28 cellular contexts compared by ENCODE assay signal in genomic region chr15:32840481-32841245, GRCh38.
A peak's percentile ranks its signal among the peaks of the same experiment; 100 is the strongest.
DNase-seq lines count a peak whose midpoint lies in the region; ATAC-seq, FAIRE-seq and TF ChIP-seq lines count a peak whose summit lies in the region.
"Had no signal": no experiment of that assay in that cellular context is flagged by ENCODE, and none has a peak within 500 bp of the region (broad histone marks: within the 10 kb centered on the region; RNA-seq: fewer than 3 reads in every experiment).

No MANE protein-coding gene starts in this region.

- peaks cover 12% of the 10 kb centered on the region for H3K4me1 ChIP-seq in stomach smooth muscle (ENCODE audit: control insufficient read depth, insufficient read depth, low read length)
- no peaks in the 10 kb centered on the region for H3K4me1 ChIP-seq in CD4-positive, alpha-beta memory T cell (ENCODE audit: insufficient read depth, low read length)
- H3K4me1 ChIP-seq: breast epithelium, prostate gland had no signal

- peak; percentile 5 for FAIRE-seq in islet of Langerhans (lab: Jason Lieb, UNC)
- FAIRE-seq: GM12892 had no signal

- no peak overlapping the region for H3K4me3 ChIP-seq in stomach smooth muscle (ENCODE audit: low read length in 2 of 2)
- no peak overlapping the region for H3K4me3 ChIP-seq in CD4-positive, alpha-beta memory T cell (ENCODE audit: low read length in 2 of 2)
- H3K4me3 ChIP-seq: breast epithelium, prostate gland had no signal

- H3K27ac ChIP-seq in stomach smooth muscle (ENCODE audit: low read length) = peak overlapping the region; percentile 31
- no peak overlapping the region for H3K27ac ChIP-seq in CD4-positive, alpha-beta memory T cell (ENCODE audit: low read depth, low read length)
- H3K27ac ChIP-seq: breast epithelium, prostate gland had no signal

- DNase-seq in HCEC 1CT (peak; percentile 64), WTC11 (ENCODE audit: low spot score) (no peak), DMS 273 treated with DMSO at 0.1 percent for 48 hours (lab: John Stamatoyannopoulos, UW) (no peak)
- DNase-seq in CD4-positive, alpha-beta memory T cell = no peak
- DNase-seq: activated CD8-positive, alpha-beta T cell treated with anti-CD3 and anti-CD28 coated beads for 36 hours; activated gamma-delta T cell treated with Interleukin-2 at 50 U/mL for 16 hours; activated T-cell treated with anti-CD3 and anti-CD28 coated beads for 4 hours; AML-193; COR-L47; dermis blood vessel endothelial cell; DMS79 treated with DMSO at 0.1 percent for 48 hours; foreskin melanocyte; GOT3; hippocampal formation; left ventricle myocardium superior; midbrain; NCI-H1105 treated with DMSO at 0.1 percent for 48 hours; NCI-H2081; NCI-H510A; stimulated activated CD4-positive, alpha-beta T cell treated with anti-CD3 and anti-CD28 coated beads, Interleukin-1b, Interleukin-23, amount 100 ng/mL, for 48 hours; T-helper 9 cell had no signal

- POLR2A ChIA-PET in WTC11 (lab: Charles Lee) = interaction anchor here (0.8 kb wide), 1 partner anchor 11 kb away, joined by 3 read pairs; no protein-coding TSS in a partner anchor
- POLR2A ChIA-PET in CD4-positive, alpha-beta memory T cell (lab: Charles Lee; ENCODE audit: partially characterized antibody) = no interaction called here

- H3K27me3 Mint-ChIP-seq in WTC11 (ENCODE audit: low read depth) = no peaks in the 10 kb centered on the region
- H3K27me3 Mint-ChIP-seq in CD4-positive, alpha-beta memory T cell = peaks cover 0 to 3% of the 10 kb centered on the region in 2 donors

- no peak for ATAC-seq in WTC11
- no peak for ATAC-seq in GM18868 (IDR thresholded peaks at IDR 0.05; ENCODE audit: unreplicated experiment)
- ATAC-seq: activated CD8-positive, alpha-beta T cell treated with anti-CD3 and anti-CD28 coated beads for 36 hours; left ventricle myocardium superior; stimulated activated effector memory CD8-positive, alpha-beta T cell treated with anti-CD3 and anti-CD28 coated beads, Interleukin-12 subunit alpha, Interleukin-12 subunit beta, amount 100 ng/mL, for 72 hours had no signal

- H3K36me3 ChIP-seq in stomach smooth muscle (ENCODE audit: control insufficient read depth in 2 of 2, insufficient read depth in 2 of 2, low read length in 2 of 2) = no peaks in the 10 kb centered on the region
- no peaks in the 10 kb centered on the region for H3K36me3 ChIP-seq in CD4-positive, alpha-beta memory T cell (ENCODE audit: insufficient read depth, low read length)
- H3K36me3 ChIP-seq: breast epithelium, prostate gland had no signal

- no peak overlapping the region for H3K9ac ChIP-seq in stomach smooth muscle (ENCODE audit: low read length in 2 of 2)

- H3K27me3 ChIP-seq in stomach smooth muscle (ENCODE audit: control insufficient read depth in 1 of 2, insufficient read depth in 2 of 2, low read length in 2 of 2) = no peaks in the 10 kb centered on the region
- H3K27me3 ChIP-seq in CD4-positive, alpha-beta memory T cell (ENCODE audit: insufficient read depth, low read length) = peaks cover 3% of the 10 kb centered on the region
- H3K27me3 ChIP-seq: breast epithelium had no signal

- CTCF ChIA-PET in WTC11 (lab: Charles Lee) = no interaction called here
- CTCF ChIA-PET in CD4-positive, alpha-beta memory T cell (lab: Charles Lee; ENCODE audit: partially characterized antibody) = no interaction called here

- H3K27ac Mint-ChIP-seq in WTC11 = peak overlapping the region; percentile 35; the same call in 1 of the 2 replicates
- H3K27ac Mint-ChIP-seq in CD4-positive, alpha-beta memory T cell = no peak overlapping the region
- H3K27ac Mint-ChIP-seq: activated CD8-positive, alpha-beta T cell treated with anti-CD3 and anti-CD28 coated beads for 36 hours; stimulated activated effector memory CD8-positive, alpha-beta T cell treated with anti-CD3 and anti-CD28 coated beads, Interleukin-12 subunit alpha, Interleukin-12 subunit beta, amount 100 ng/mL, for 72 hours had no signal

- no peaks in the 10 kb centered on the region for H3K36me3 Mint-ChIP-seq in WTC11
- no peaks in the 10 kb centered on the region for H3K36me3 Mint-ChIP-seq in CD4-positive, alpha-beta memory T cell
- H3K36me3 Mint-ChIP-seq: stimulated activated effector memory CD8-positive, alpha-beta T cell treated with anti-CD3 and anti-CD28 coated beads, Interleukin-12 subunit alpha, Interleukin-12 subunit beta, amount 100 ng/mL, for 72 hours had no signal

- no peaks in the 10 kb centered on the region for H3K9me3 ChIP-seq in stomach smooth muscle (ENCODE audit: control insufficient read depth in 2 of 2, low read length in 2 of 2)
- peaks cover 0 to 3% of the 10 kb centered on the region in 2 donors for H3K9me3 ChIP-seq in CD4-positive, alpha-beta memory T cell (ENCODE audit: control insufficient read depth in 1 of 2, low read length in 2 of 2)
- H3K9me3 ChIP-seq: breast epithelium, prostate gland had no signal

- TF ChIP-seq CTCF in WTC11 (IDR thresholded peaks at IDR 0.05) = no peak

- no peaks in the 10 kb centered on the region for H3K9me3 Mint-ChIP-seq in WTC11
- no peaks in the 10 kb centered on the region for H3K9me3 Mint-ChIP-seq in CD4-positive, alpha-beta memory T cell
- H3K9me3 Mint-ChIP-seq: activated CD8-positive, alpha-beta T cell treated with anti-CD3 and anti-CD28 coated beads for 36 hours; stimulated activated effector memory CD8-positive, alpha-beta T cell treated with anti-CD3 and anti-CD28 coated beads, Interleukin-12 subunit alpha, Interleukin-12 subunit beta, amount 100 ng/mL, for 72 hours had no signal

- H3K4me3 Mint-ChIP-seq in WTC11 = no peak overlapping the region
- no peak overlapping the region for H3K4me3 Mint-ChIP-seq in CD4-positive, alpha-beta memory T cell
- H3K4me3 Mint-ChIP-seq: activated CD8-positive, alpha-beta T cell treated with anti-CD3 and anti-CD28 coated beads for 36 hours; stimulated activated effector memory CD8-positive, alpha-beta T cell treated with anti-CD3 and anti-CD28 coated beads, Interleukin-12 subunit alpha, Interleukin-12 subunit beta, amount 100 ng/mL, for 72 hours had no signal

- intact Hi-C loops in CD4-positive, alpha-beta memory T cell (cut with micrococcal nuclease) = no loop called here

- peaks cover 15% of the 10 kb centered on the region for H3K4me1 Mint-ChIP-seq in WTC11
- H3K4me1 Mint-ChIP-seq in CD4-positive, alpha-beta memory T cell = peaks cover 0 to 7% (median 0%) of the 10 kb centered on the region in 4 donors
- H3K4me1 Mint-ChIP-seq: stimulated activated effector memory CD8-positive, alpha-beta T cell treated with anti-CD3 and anti-CD28 coated beads, Interleukin-12 subunit alpha, Interleukin-12 subunit beta, amount 100 ng/mL, for 72 hours had no signal

TF ChIP-seq in WTC11, 78 proteins besides CTCF, POLR2A, EP300 and RAD21:
- TF ChIP-seq TP53 (CRISPR knock-in tag; IDR thresholded peaks at IDR 0.05) = no peak
- TF ChIP-seq E2F1 (CRISPR knock-in tag; IDR thresholded peaks at IDR 0.05) = no peak
- no peak for TF ChIP-seq FOXP4 (CRISPR knock-in tag; IDR thresholded peaks at IDR 0.05)
- no peak for TF ChIP-seq HMGA2 (CRISPR knock-in tag; IDR thresholded peaks at IDR 0.05)
- no peak for TF ChIP-seq ZMAT4 (CRISPR knock-in tag; IDR thresholded peaks at IDR 0.05)
- no peak for TF ChIP-seq ATF6 (CRISPR knock-in tag; IDR thresholded peaks at IDR 0.05)
